In the genomic region with DNA sequence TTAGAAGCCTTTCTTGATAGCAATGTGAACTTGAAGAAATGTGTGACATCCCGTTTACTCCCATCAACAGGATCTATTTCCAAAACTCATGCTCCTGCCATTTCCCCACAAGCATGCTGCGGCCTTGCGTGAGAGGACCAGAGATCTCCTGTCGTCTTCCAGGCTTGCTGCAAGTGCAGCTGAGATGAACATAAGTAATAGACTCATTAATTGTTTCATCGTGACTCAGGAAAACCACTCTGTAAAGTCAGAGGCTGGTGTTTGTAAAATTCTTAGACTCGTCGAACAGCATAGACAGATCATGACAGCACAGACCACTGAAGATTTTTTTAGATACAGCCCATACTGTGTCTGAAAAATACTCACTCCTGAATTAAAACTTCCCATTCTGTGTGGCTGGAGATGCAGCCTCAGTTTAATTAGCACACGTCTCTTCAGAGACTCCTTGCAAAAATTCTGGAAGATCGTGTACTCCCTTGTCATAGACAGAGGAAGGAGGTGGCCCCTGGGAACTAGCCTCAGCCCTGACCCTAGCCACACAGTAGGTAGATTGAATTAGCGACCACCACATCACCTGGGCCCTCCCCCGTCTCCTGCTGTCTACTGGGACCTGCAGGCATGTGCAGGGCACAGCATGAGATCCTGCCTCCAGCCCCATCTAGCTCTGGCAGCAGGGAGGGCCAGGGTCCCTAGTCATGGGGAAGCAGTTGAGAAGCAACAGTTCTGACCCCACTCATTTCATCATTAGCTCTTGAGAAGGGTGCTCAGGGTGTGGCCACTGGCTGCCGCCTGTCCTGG, we compare ENCODE assay signal across 12 cellular contexts.
A peak's percentile ranks its signal among the peaks of the same experiment; 100 is the strongest.
DNase-seq lines count a peak whose midpoint lies in the region; TF ChIP-seq lines count a peak whose summit lies in the region.
"Had no signal": no experiment of that assay in that cellular context is flagged by ENCODE, and none has a peak within 500 bp of the region (broad histone marks: within the 10 kb centered on the region; RNA-seq: fewer than 3 reads in every experiment).

No MANE protein-coding gene starts in this region.

- H3K4me3 Mint-ChIP-seq in brain: no peak overlapping the region
- H3K4me3 Mint-ChIP-seq: natural killer cell treated with Interleukin-12 subunit alpha and Interleukin-12 subunit beta and Interleukin-15 and Interleukin-18, amount 100 ng/mL, for 72 hours had no signal

- H3K9me3 ChIP-seq in Peyer's patch: no peaks in the 10 kb centered on the region

- H3K36me3 ChIP-seq in Peyer's patch: peaks cover 0 to 7% (median 0%) of the 10 kb centered on the region in 3 donors

- no peaks in the 10 kb centered on the region for H3K27me3 Mint-ChIP-seq in brain
- H3K27me3 Mint-ChIP-seq: natural killer cell treated with Interleukin-12 subunit alpha and Interleukin-12 subunit beta and Interleukin-15 and Interleukin-18, amount 100 ng/mL, for 72 hours had no signal

- peak overlapping the region in 1 of 4 donors; percentile 71 for H3K27ac ChIP-seq in Peyer's patch

- DNase-seq in AG09309 (ENCODE audit: low read depth) (peak; percentile 42), EH (ENCODE audit: low read depth) (peak; percentile 15), HT1080 (ENCODE audit: low read depth) (peak; percentile 38), kidney glomerular epithelial cell (lab: John Stamatoyannopoulos, UW) (no peak), OCI-M1 (lab: John Stamatoyannopoulos, UW) (no peak), DMS 273 treated with DMSO at 0.1 percent for 48 hours (lab: John Stamatoyannopoulos, UW) (no peak), Peyer's patch (no peak)
- DNase-seq: activated CD8-positive, alpha-beta memory T cell treated with anti-CD3 and anti-CD28 coated beads, Interleukin-2, amount 50 U/mL, for 4 hours; NCI-H1436 treated with DMSO at 0.1 percent for 48 hours had no signal

- H3K27ac Mint-ChIP-seq in brain: peak overlapping the region in 4 of 5 experiments; percentile 23 to 84 (median 82)
- H3K27ac Mint-ChIP-seq: natural killer cell treated with Interleukin-12 subunit alpha and Interleukin-12 subunit beta and Interleukin-15 and Interleukin-18, amount 100 ng/mL, for 72 hours had no signal

- H3K9me3 Mint-ChIP-seq in brain: no peaks in the 10 kb centered on the region
- H3K9me3 Mint-ChIP-seq: natural killer cell treated with Interleukin-12 subunit alpha and Interleukin-12 subunit beta and Interleukin-15 and Interleukin-18, amount 100 ng/mL, for 72 hours had no signal

- no peak for TF ChIP-seq CTCF in AG09309 (IDR thresholded peaks at IDR 0.05; ENCODE audit: control insufficient read depth, insufficient read depth, low read depth, low read length, missing control alignments)
- TF ChIP-seq CTCF in brain (conservative IDR thresholded peaks at IDR 0.05): no peak
- TF ChIP-seq CTCF in Peyer's patch (IDR thresholded peaks at IDR 0.05): no peak

- H3K27me3 ChIP-seq in Peyer's patch: no peaks in the 10 kb centered on the region

- peaks cover 46% of the 10 kb centered on the region for H3K4me1 Mint-ChIP-seq in brain

- H3K36me3 Mint-ChIP-seq in brain: peaks cover 9% of the 10 kb centered on the region

- TF ChIP-seq POLR2A in Peyer's patch (IDR thresholded peaks at IDR 0.05): no peak

- H3K4me3 ChIP-seq in AG09309 (ENCODE audit: control insufficient read depth, low read depth, low read length) (no peak overlapping the region), Peyer's patch (no peak overlapping the region)
- H3K4me3 ChIP-seq: skin epidermis had no signal

- H3K4me1 ChIP-seq in Peyer's patch: peaks cover 0 to 38% (median 27%) of the 10 kb centered on the region in 4 donors

Comparison
In these comparisons a context has a peak if more than half of its experiments do, and no peak if none do; other contexts are left out.
1. DNase-seq: peak in AG09309 (single experiment), EH (single experiment) and HT1080 (single experiment); none in kidney glomerular epithelial cell (single experiment), OCI-M1 (single experiment), DMS 273 treated with DMSO at 0.1 percent for 48 hours (single experiment) and Peyer's patch (0 of 3).